In genomic region chr10:3511483-3511882, GRCh38 we compare ENCODE assay signal across 14 cellular contexts.
DNase-seq lines count a peak whose midpoint lies in the region; ATAC-seq and TF ChIP-seq lines count a peak whose summit lies in the region.
"Had no signal": no experiment of that assay in that cellular context is flagged by ENCODE, and none has a peak within 500 bp of the region (broad histone marks: within the 10 kb centered on the region; RNA-seq: fewer than 3 reads in every experiment).

No MANE protein-coding gene starts in this region.

- TF ChIP-seq CTCF in HCT116 (IDR thresholded peaks at IDR 0.05 in 2 of 3, conservative IDR thresholded peaks at IDR 0.05 in 1 of 3; ENCODE audit: borderline replicate concordance in 1 of 3, insufficient read depth in 1 of 3, low read depth in 2 of 3, low read length in 2 of 3) = no peak

- no peak for TF ChIP-seq POLR2A in HCT116 (IDR thresholded peaks at IDR 0.05; ENCODE audit: borderline replicate concordance, extremely low read depth, insufficient read depth, insufficient read length)

- no peak overlapping the region for H3K9ac ChIP-seq in HCT116 (ENCODE audit: low read length)
- H3K9ac ChIP-seq: BLaER1 treated with 17β-estradiol and CSF1 and Interleukin-3, amounts not matched to agents 10 nM and 100 nM had no signal

- intact Hi-C loops in HCT116 (cut with micrococcal nuclease) = no loop called here

- H3K9me3 ChIP-seq in HCT116 (ENCODE audit: control insufficient read depth in 1 of 2, insufficient read depth in 1 of 2, low read depth in 1 of 2, low read length in 2 of 2) = no peaks in the 10 kb centered on the region

- BruUV-seq in HCT116 (replicated peaks; lab: Mats Ljungman, UMichigan) = no TSS peak

- peaks cover 0 to 3% of the 10 kb centered on the region in 2 experiments; a peak in 1 of 4 replicates for H3K4me1 ChIP-seq in HCT116 (ENCODE audit: control insufficient read depth in 1 of 2, insufficient read depth in 2 of 2, low read length in 2 of 2)

- no peaks in the 10 kb centered on the region for H3K27me3 ChIP-seq in HCT116 (ENCODE audit: insufficient read depth, low read length)
- H3K27me3 ChIP-seq: BLaER1 treated with 17β-estradiol and CSF1 and Interleukin-3, amounts not matched to agents 10 nM and 100 nM had no signal

- H3K4me2 ChIP-seq in HCT116 (ENCODE audit: low read length) = no peak overlapping the region
- H3K4me2 ChIP-seq: BLaER1 treated with 17β-estradiol and CSF1 and Interleukin-3, amounts not matched to agents 10 nM and 100 nM had no signal

- no peaks in the 10 kb centered on the region for H3K36me3 ChIP-seq in HCT116 (ENCODE audit: control insufficient read depth in 1 of 2, insufficient read depth in 2 of 2, low read length in 2 of 2)
- H3K36me3 ChIP-seq: BLaER1 treated with 17β-estradiol and CSF1 and Interleukin-3, amounts not matched to agents 10 nM and 100 nM had no signal

- DNase-seq in HCT116 (ENCODE audit: low read depth, low spot score) = no peak
- peak; percentile 30 for DNase-seq in mesenteric fat pad (ENCODE audit: low spot score)
- DNase-seq: Calu3; CD8-positive, alpha-beta T cell; DMS79 treated with DMSO at 0.1 percent for 48 hours; GF-D8; H9; KBM-7 had no signal

- H3K4me3 ChIP-seq in HCT116 (replicated peaks in 1 of 2; ENCODE audit: low read depth in 1 of 2, low read length in 2 of 2) = no peak overlapping the region
- H3K4me3 ChIP-seq: BLaER1 treated with 17β-estradiol and CSF1 and Interleukin-3, amounts not matched to agents 10 nM and 100 nM had no signal

- RAD21 ChIA-PET in HCT116 (lab: Charles Lee; ENCODE audit: low non-redundant PET in 1 of 2, low total read pairs in 2 of 2, uncharacterized antibody in 2 of 2, unreplicated experiment in 2 of 2) = no interaction called here

- TF ChIP-seq RAD21 in HCT116 (IDR thresholded peaks at IDR 0.05; ENCODE audit: low read depth) = no peak

- H4K20me1 ChIP-seq in HCT116 (ENCODE audit: insufficient read depth) = no peaks in the 10 kb centered on the region
- H4K20me1 ChIP-seq: BLaER1 treated with 17β-estradiol and CSF1 and Interleukin-3, amounts not matched to agents 10 nM and 100 nM had no signal

- no peak overlapping the region for H2AFZ ChIP-seq in HCT116 (ENCODE audit: low read depth, low read length, poor library complexity, severe bottlenecking)

- POLR2A ChIA-PET in HCT116 (lab: Charles Lee) = no interaction called here

- H3K27ac ChIP-seq in HCT116 (ENCODE audit: low read depth, low read length) = no peak overlapping the region
- H3K27ac ChIP-seq: BLaER1 treated with 17β-estradiol and CSF1 and Interleukin-3, amounts not matched to agents 10 nM and 100 nM; HL-60 had no signal

- ATAC-seq in HCT116 (no peak), GM21717 (IDR thresholded peaks at IDR 0.05; ENCODE audit: unreplicated experiment) (no peak), HG03571 (IDR thresholded peaks at IDR 0.05; ENCODE audit: unreplicated experiment) (no peak), GM21367 (IDR thresholded peaks at IDR 0.05; ENCODE audit: unreplicated experiment) (no peak)
- ATAC-seq: CD8-positive, alpha-beta T cell had no signal

- CTCF ChIA-PET in HCT116 (lab: Charles Lee) = no interaction called here

- no peaks in the 10 kb centered on the region for H3K9me2 ChIP-seq in HCT116 (ENCODE audit: insufficient read depth)

- no peaks in the 10 kb centered on the region for H3K79me2 ChIP-seq in HCT116 (ENCODE audit: insufficient read depth, low read length)

TF ChIP-seq in HCT116, 20 proteins besides CTCF, POLR2A, EP300 and RAD21:
- TF ChIP-seq, protein P1, sequence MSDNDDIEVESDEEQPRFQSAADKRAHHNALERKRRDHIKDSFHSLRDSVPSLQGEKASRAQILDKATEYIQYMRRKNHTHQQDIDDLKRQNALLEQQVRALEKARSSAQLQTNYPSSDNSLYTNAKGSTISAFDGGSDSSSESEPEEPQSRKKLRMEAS (IDR thresholded peaks at IDR 0.05) = no peak
- TF ChIP-seq REST (IDR thresholded peaks at IDR 0.05; ENCODE audit: low read depth) = 0 out of 2 replicates have a peak, but pooled peaks have one; percentile 13

TF ChIP-seq in PFSK-1, 5 proteins besides CTCF, POLR2A, EP300 and RAD21:
- TF ChIP-seq TAF1 (IDR thresholded peaks at IDR 0.05; ENCODE audit: borderline replicate concordance, insufficient read depth, low read length) (no peak), REST (IDR thresholded peaks at IDR 0.05; ENCODE audit: insufficient read depth in 1 of 2, low read depth in 2 of 2, low read length in 2 of 2) (peak; percentile 54 to 81; a peak in 3 of 4 replicates), SIN3A (IDR thresholded peaks at IDR 0.05; ENCODE audit: borderline replicate concordance, insufficient read depth, low read length) (no peak)
